In the genomic region with DNA sequence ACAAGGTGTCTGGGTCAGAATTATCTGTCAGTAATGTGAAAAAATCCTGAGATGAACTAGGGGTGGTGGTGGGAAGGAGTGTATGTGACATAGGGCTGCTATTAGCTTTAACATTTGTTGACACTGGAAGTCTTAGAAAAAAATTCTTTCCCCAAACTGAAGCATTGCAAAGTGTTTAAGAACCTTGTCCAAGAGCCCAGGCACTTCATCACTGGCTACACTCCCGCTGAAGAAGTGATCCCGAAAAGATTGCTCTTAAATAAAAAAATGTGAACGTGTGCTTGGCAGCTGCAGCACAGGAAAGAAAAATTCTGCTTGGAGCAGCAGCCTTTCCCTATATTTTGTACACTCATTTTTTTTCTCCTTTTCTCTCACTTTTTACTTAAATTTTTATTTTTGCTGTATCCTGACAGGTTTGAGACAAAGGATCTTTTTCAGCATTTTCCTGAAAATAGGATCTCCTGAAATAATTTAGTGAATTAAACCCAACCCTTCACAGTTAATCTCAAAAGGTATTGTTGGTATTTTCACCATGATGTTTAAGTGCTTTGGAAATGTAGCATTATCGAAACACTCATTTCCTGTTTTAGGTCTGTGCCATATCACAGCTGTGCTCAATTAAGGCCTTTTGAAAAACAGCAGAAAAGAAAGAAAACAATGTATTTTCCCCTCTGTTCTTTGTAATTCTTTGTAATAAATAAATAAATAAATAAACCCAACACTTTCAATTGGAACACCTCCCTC, we compare ENCODE assay signal across 1 cellular context.
TF ChIP-seq lines count a peak whose summit lies in the region.

No MANE protein-coding gene starts in this region.

TF ChIP-seq in SK-N-SH, 30 proteins besides CTCF, POLR2A, EP300 and RAD21:
- TF ChIP-seq, protein P1, sequence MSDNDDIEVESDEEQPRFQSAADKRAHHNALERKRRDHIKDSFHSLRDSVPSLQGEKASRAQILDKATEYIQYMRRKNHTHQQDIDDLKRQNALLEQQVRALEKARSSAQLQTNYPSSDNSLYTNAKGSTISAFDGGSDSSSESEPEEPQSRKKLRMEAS (IDR thresholded peaks at IDR 0.05; ENCODE audit: low read depth) = no peak
- TF ChIP-seq GATA2 (CRISPR knock-in tag; IDR thresholded peaks at IDR 0.05) (peak; percentile 56; the same call in 1 of the 2 replicates), EZH2phosphoT487 (IDR thresholded peaks at IDR 0.05; ENCODE audit: borderline replicate concordance, low read depth) (no peak), RXRA (IDR thresholded peaks at IDR 0.05; ENCODE audit: borderline replicate concordance, low read depth) (no peak), YY1 (IDR thresholded peaks at IDR 0.05; ENCODE audit: low read depth) (no peak), TEAD4 (IDR thresholded peaks at IDR 0.05; ENCODE audit: borderline replicate concordance, insufficient read depth) (peak; percentile 6; the same call in 1 of the 2 replicates), TCF12 (IDR thresholded peaks at IDR 0.05) (peak; percentile 88), POLR2AphosphoS5 (IDR thresholded peaks at IDR 0.05; ENCODE audit: low read depth, low read length) (0 out of 2 replicates have a peak, but pooled peaks have one; percentile 12), MXI1 (IDR thresholded peaks at IDR 0.05; ENCODE audit: low read depth, low read length) (no peak; the same call in 1 of the 2 replicates), FOXJ3 (CRISPR knock-in tag; IDR thresholded peaks at IDR 0.05) (peak; percentile 63; the same call in 1 of the 2 replicates), RCOR1 (IDR thresholded peaks at IDR 0.05; ENCODE audit: low read length) (peak; percentile 46; the same call in 1 of the 2 replicates)
- TF ChIP-seq, protein P2, sequence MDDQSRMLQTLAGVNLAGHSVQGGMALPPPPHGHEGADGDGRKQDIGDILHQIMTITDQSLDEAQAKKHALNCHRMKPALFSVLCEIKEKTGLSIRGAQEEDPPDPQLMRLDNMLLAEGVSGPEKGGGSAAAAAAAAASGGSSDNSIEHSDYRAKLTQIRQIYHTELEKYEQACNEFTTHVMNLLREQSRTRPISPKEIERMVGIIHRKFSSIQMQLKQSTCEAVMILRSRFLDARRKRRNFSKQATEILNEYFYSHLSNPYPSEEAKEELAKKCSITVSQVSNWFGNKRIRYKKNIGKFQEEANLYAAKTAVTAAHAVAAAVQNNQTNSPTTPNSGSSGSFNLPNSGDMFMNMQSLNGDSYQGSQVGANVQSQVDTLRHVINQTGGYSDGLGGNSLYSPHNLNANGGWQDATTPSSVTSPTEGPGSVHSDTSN (IDR thresholded peaks at IDR 0.05) = no peak
- TF ChIP-seq, protein P3, sequence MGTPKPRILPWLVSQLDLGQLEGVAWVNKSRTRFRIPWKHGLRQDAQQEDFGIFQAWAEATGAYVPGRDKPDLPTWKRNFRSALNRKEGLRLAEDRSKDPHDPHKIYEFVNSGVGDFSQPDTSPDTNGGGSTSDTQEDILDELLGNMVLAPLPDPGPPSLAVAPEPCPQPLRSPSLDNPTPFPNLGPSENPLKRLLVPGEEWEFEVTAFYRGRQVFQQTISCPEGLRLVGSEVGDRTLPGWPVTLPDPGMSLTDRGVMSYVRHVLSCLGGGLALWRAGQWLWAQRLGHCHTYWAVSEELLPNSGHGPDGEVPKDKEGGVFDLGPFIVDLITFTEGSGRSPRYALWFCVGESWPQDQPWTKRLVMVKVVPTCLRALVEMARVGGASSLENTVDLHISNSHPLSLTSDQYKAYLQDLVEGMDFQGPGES (IDR thresholded peaks at IDR 0.05; ENCODE audit: low read depth, low read length) = no peak
